Comparison of ENCODE assay signal across 10 cellular contexts in genomic region chr1:171252482-171252881, GRCh38. TPM values are rescaled to one million over a fixed set of nuclear protein-coding genes. Genes with fewer than 3 reads are reported as not detected.
DNase-seq lines count a peak whose midpoint lies in the region; ATAC-seq, FAIRE-seq and TF ChIP-seq lines count a peak whose summit lies in the region.
"Had no signal": no experiment of that assay in that cellular context is flagged by ENCODE, and none has a peak within 500 bp of the region (broad histone marks: within the 10 kb centered on the region; RNA-seq: fewer than 3 reads in every experiment).

No MANE protein-coding gene starts in this region.

- ATAC-seq in GM21360 (IDR thresholded peaks at IDR 0.05; ENCODE audit: unreplicated experiment) (peak; percentile 94), HG03378 (IDR thresholded peaks at IDR 0.05; ENCODE audit: unreplicated experiment) (peak; percentile 63), HepG2 (no peak)
- peak; percentile 53 for ATAC-seq in effector memory CD8-positive, alpha-beta T cell (replicated peaks)

- no peak overlapping the region for H2AFZ ChIP-seq in HepG2 (ENCODE audit: low read length)

- no peak for FAIRE-seq in HepG2 (lab: Jason Lieb, UNC)
- FAIRE-seq: TTC549 had no signal

- no peak overlapping the region for H3K27ac Mint-ChIP-seq in effector memory CD8-positive, alpha-beta T cell

- H3K9ac ChIP-seq in HepG2 (ENCODE audit: insufficient read depth, low read depth, low read length): no peak overlapping the region

- intact Hi-C loops in HepG2 (cut with micrococcal nuclease; ENCODE audit: unreplicated experiment): no loop called here

- H3K36me3 ChIP-seq in HepG2 (replicated peaks in 1 of 2; ENCODE audit: control insufficient read depth in 1 of 2, insufficient read depth in 2 of 2, low read length in 2 of 2): no peaks in the 10 kb centered on the region

- no TSS peak for BruUV-seq in HepG2 (replicated peaks; lab: Mats Ljungman, UMichigan)

- peaks cover 0 to 17% of the 10 kb centered on the region in 2 experiments; a peak in 2 of 5 replicates for H3K27me3 ChIP-seq in HepG2 (ENCODE audit: control insufficient read depth in 1 of 2, insufficient read depth in 2 of 2, low read length in 2 of 2)

- 52% methylated on average over 5 of the region's 5 CpGs for WGBS in HepG2 (ENCODE audit: low lambda C conversion rate)

- peaks cover 55 to 62% of the 10 kb centered on the region in 2 donors for H3K27me3 Mint-ChIP-seq in effector memory CD8-positive, alpha-beta T cell

- TF ChIP-seq POLR2A in HepG2 (IDR thresholded peaks at IDR 0.05; ENCODE audit: insufficient read depth in 1 of 2, low read depth in 2 of 2, low read length in 2 of 2): no peak

- H3K27ac ChIP-seq in HepG2 (ENCODE audit: extremely low read length, insufficient read depth, low read length): no peak overlapping the region

- no peaks in the 10 kb centered on the region for H3K9me3 ChIP-seq in HepG2 (ENCODE audit: low read length)

- H3K9me3 Mint-ChIP-seq in effector memory CD8-positive, alpha-beta T cell: no peaks in the 10 kb centered on the region

- in situ Hi-C loops in GM13977 (cut with MboI; ENCODE audit: low pct_unique_long_range_greater_than_20kb, low sequenced_read_pairs, unreplicated experiment) (loop anchor here (10.0 kb wide), 1 partner anchor 52 kb away; no protein-coding TSS in a partner anchor), HepG2 (cut with HindIII; ENCODE audit: extremely low pct_ligation_motif_present, low pct_unique_long_range_greater_than_20kb) (no loop called here)

- no peaks in the 10 kb centered on the region for H3K4me1 ChIP-seq in HepG2 (ENCODE audit: insufficient read depth, low read length)

- no peak overlapping the region for H3K4me2 ChIP-seq in HepG2 (ENCODE audit: low read depth, low read length)

- TF ChIP-seq CTCF in GM13977 (IDR thresholded peaks at IDR 0.05; ENCODE audit: extremely low read depth, insufficient read depth, missing control alignments): no peak
- no peak for TF ChIP-seq CTCF in HepG2 (CRISPR knock-in tag; IDR thresholded peaks at IDR 0.05)

- CTCF ChIA-PET in HepG2 (lab: Yijun Ruan, JAX; ENCODE audit: low intra/inter-chr PET ratio, low total read pairs): no interaction called here

- H3K36me3 Mint-ChIP-seq in effector memory CD8-positive, alpha-beta T cell (ENCODE audit: insufficient read depth): no peaks in the 10 kb centered on the region

- no peaks in the 10 kb centered on the region for H3K79me2 ChIP-seq in HepG2 (ENCODE audit: insufficient read depth, low read length)

- H4K20me1 ChIP-seq in HepG2 (ENCODE audit: insufficient read depth, low read length): no peaks in the 10 kb centered on the region

- TF ChIP-seq RAD21 in HepG2 (CRISPR knock-in tag; IDR thresholded peaks at IDR 0.05): no peak

- H3K4me3 ChIP-seq in HepG2 (replicated peaks in 1 of 3; ENCODE audit: insufficient read depth in 1 of 3, low read depth in 2 of 3, low read length in 3 of 3): no peak overlapping the region

- H3K4me3 Mint-ChIP-seq in effector memory CD8-positive, alpha-beta T cell: peak overlapping the region; percentile 22 to 34

- peaks cover 9% of the 10 kb centered on the region in 2 donors for H3K4me1 Mint-ChIP-seq in effector memory CD8-positive, alpha-beta T cell (ENCODE audit: low read depth in 2 of 2)

- POLR2A ChIA-PET in HepG2 (lab: Yijun Ruan, JAX): no interaction called here

- DNase-seq in GM13977 (ENCODE audit: low spot score) (peak; percentile 35), midbrain (lab: John Stamatoyannopoulos, UW) (no peak), HepG2 (ENCODE audit: low spot score) (no peak), SK-N-DZ (ENCODE audit: low spot score) (no peak), kidney tubule cell (ENCODE audit: low spot score) (no peak)
- no peak for DNase-seq in effector memory CD8-positive, alpha-beta T cell

- no peak for TF ChIP-seq EP300 in HepG2 (IDR thresholded peaks at IDR 0.05; ENCODE audit: low read depth in 2 of 2, low read length in 2 of 2)
- TF ChIP-seq EP300 in HepG2 (CRISPR knock-in tag; IDR thresholded peaks at IDR 0.05; ENCODE audit: borderline replicate concordance): no peak

TF ChIP-seq in HepG2, 621 proteins besides CTCF, POLR2A, EP300 and RAD21:
- TF ChIP-seq ZMAT5 (CRISPR knock-in tag; IDR thresholded peaks at IDR 0.05; ENCODE audit: borderline replicate concordance, low read depth) (no peak), ZNF562 (CRISPR knock-in tag; IDR thresholded peaks at IDR 0.05; ENCODE audit: borderline replicate concordance) (no peak), ZNF414 (CRISPR knock-in tag; IDR thresholded peaks at IDR 0.05) (no peak), KMT2A (CRISPR knock-in tag; IDR thresholded peaks at IDR 0.05) (no peak), MAFG (CRISPR knock-in tag; IDR thresholded peaks at IDR 0.05) (no peak), HNF4G (IDR thresholded peaks at IDR 0.05; ENCODE audit: borderline replicate concordance, low read depth, low read length) (no peak), HNF4G (CRISPR knock-in tag; IDR thresholded peaks at IDR 0.05; ENCODE audit: borderline replicate concordance, low read depth) (no peak), ELF4 (CRISPR knock-in tag; IDR thresholded peaks at IDR 0.05; ENCODE audit: borderline replicate concordance) (no peak), ZNF34 (CRISPR knock-in tag; IDR thresholded peaks at IDR 0.05; ENCODE audit: borderline replicate concordance) (no peak), ZNF770 (CRISPR knock-in tag; IDR thresholded peaks at IDR 0.05) (no peak), ZNF446 (CRISPR knock-in tag; IDR thresholded peaks at IDR 0.05) (no peak)

RNA-seq across cellular contexts. Expression of gene FMO1, which starts 4.2 kb away (rescaled TPM):
- not detected in 2 replicates for total RNA-seq in HepG2 (2016; rRNA removed; fragmentation: Illumina TruSeq; extraction: Trizol)
- total RNA-seq in HepG2 (2016; cell fraction: cytosol; rRNA removed; fragmentation: Illumina TruSeq; extraction: Trizol; ENCODE audit: low read depth): not detected in 2 replicates
- total RNA-seq in HepG2 (2016; cell fraction: insoluble cytoplasmic fraction; rRNA removed; fragmentation: Illumina TruSeq; extraction: Trizol): not detected in 2 replicates
- total RNA-seq in HepG2 (2016; cell fraction: membrane; rRNA removed; fragmentation: Illumina TruSeq; extraction: Trizol): not detected in 2 replicates
- not detected in 2 replicates for total RNA-seq in HepG2 (2016; cell fraction: nucleus; rRNA removed; fragmentation: Illumina TruSeq; extraction: Trizol)
- not detected in 2 replicates for polyA plus RNA-seq in HepG2 (2011; rRNA removed)
- polyA plus RNA-seq in HepG2 (2011; cell fraction: cytosol; rRNA removed): not detected in 2 replicates
- polyA plus RNA-seq in HepG2 (2011; cell fraction: nucleus; rRNA removed): not detected in 2 replicates
- polyA plus RNA-seq in HepG2 (2012): not detected in 2 replicates
- polyA plus RNA-seq in HepG2 (2016; cell fraction: cytosol; fragmentation: Illumina TruSeq; extraction: Trizol; ENCODE audit: low read depth): not detected in 2 replicates
- polyA plus RNA-seq in HepG2 (2016; cell fraction: insoluble cytoplasmic fraction; fragmentation: Illumina TruSeq; extraction: Trizol; ENCODE audit: low read depth): not detected in 2 replicates
- polyA plus RNA-seq in HepG2 (2016; cell fraction: membrane; fragmentation: Illumina TruSeq; extraction: Trizol; ENCODE audit: low read depth): not detected in 2 replicates
- polyA plus RNA-seq in HepG2 (2016; cell fraction: nucleus; fragmentation: Illumina TruSeq; extraction: Trizol; ENCODE audit: insufficient read depth, low read depth): not detected in 2 replicates
- not detected in 2 replicates for polyA minus RNA-seq in HepG2 (2011; rRNA and poly(A)+ RNA removed; ENCODE audit: low replicate concordance)
- not detected in 2 replicates for polyA minus RNA-seq in HepG2 (2011; cell fraction: cytosol; rRNA and poly(A)+ RNA removed)
- polyA minus RNA-seq in HepG2 (2011; cell fraction: nucleus; rRNA and poly(A)+ RNA removed): not detected in 2 replicates
- polyA plus RNA-seq in SK-N-DZ (2014; cell fraction: cytosol; rRNA removed): not detected in 2 replicates
- not detected in 2 replicates for polyA plus RNA-seq in SK-N-DZ (2014; cell fraction: nucleus; rRNA removed)
- total RNA-seq: H4 had no signal
